ENCODE assay signal across 8 cellular contexts in the genomic region with DNA sequence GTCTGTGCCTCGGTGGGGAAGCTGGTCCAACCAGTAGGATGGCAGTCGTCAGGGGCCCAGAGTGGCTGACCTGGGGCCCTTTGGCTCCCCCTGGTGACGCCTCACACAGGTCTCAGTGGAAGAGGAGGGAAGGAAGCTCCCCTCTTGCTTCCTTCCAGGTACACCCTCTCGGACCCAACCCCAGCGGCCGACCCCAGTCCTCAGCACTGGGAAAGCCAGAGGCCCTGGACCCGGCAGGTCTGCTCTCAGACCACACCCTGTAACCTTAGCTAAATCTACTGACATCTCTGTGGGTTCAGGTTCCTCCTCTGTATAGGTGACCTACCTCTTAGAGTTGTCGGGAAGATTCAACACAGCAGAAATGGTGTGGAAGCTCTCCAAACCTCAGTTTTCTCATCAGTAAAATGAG. TPM values are rescaled to one million over a fixed set of nuclear protein-coding genes. Genes with fewer than 3 reads are reported as not detected.
DNase-seq lines count a peak whose midpoint lies in the region; ATAC-seq and TF ChIP-seq lines count a peak whose summit lies in the region.

No MANE protein-coding gene starts in this region.

- 15 to 23% methylated on average over 8 of the region's 8 CpGs for WGBS in lung, 2 donors

- peaks cover 4% of the 10 kb centered on the region for H3K27me3 ChIP-seq in lung (ENCODE audit: control insufficient read depth, insufficient read depth)

- H3K27me3 Mint-ChIP-seq in chondrocyte (ENCODE audit: low read depth) = peaks cover 61% of the 10 kb centered on the region

- H3K36me3 ChIP-seq in lung (ENCODE audit: control insufficient read depth in 2 of 2, insufficient read depth in 2 of 2, low read length in 2 of 2) = no peaks in the 10 kb centered on the region

- H3K9me3 Mint-ChIP-seq in chondrocyte (ENCODE audit: low read depth) = no peaks in the 10 kb centered on the region

- DNase-seq in GM12864 (ENCODE audit: low read depth) (no peak), NCI-H1105 (lab: John Stamatoyannopoulos, UW) (peak; percentile 56), chondrocyte (ENCODE audit: low spot score) (no peak), lung (ENCODE audit: low spot score) (peak; percentile 58)
- peak; percentile 45 for DNase-seq in activated CD4-positive, alpha-beta T cell treated with anti-CD3 and anti-CD28 coated beads for 1 hour
- peak; percentile 13 to 28 for DNase-seq in stimulated activated CD8-positive, alpha-beta memory T cell treated with anti-CD3 and anti-CD28 coated beads, Interleukin-4, amount 100 ng/mL, for 1 hour (ENCODE audit: low read depth in 2 of 2, low spot score in 1 of 2)

- no peaks in the 10 kb centered on the region for H3K4me1 ChIP-seq in lung (ENCODE audit: control insufficient read depth in 2 of 2, insufficient read depth in 2 of 2, low read length in 2 of 2)

- H3K27ac Mint-ChIP-seq in chondrocyte (ENCODE audit: unreplicated experiment) = no peak overlapping the region

- H3K27ac ChIP-seq in lung (ENCODE audit: low read depth in 1 of 2, low read length in 1 of 2) = no peak overlapping the region

- H3K4me3 ChIP-seq in GM12864 (ENCODE audit: low read depth, low read length) = no peak overlapping the region
- H3K4me3 ChIP-seq in lung = no peak overlapping the region

- H3K4me3 Mint-ChIP-seq in chondrocyte (ENCODE audit: unreplicated experiment) = no peak overlapping the region

- H3K4me1 Mint-ChIP-seq in chondrocyte (ENCODE audit: low read depth) = peaks cover 10% of the 10 kb centered on the region

- H3K36me3 Mint-ChIP-seq in chondrocyte (ENCODE audit: low read depth) = peaks cover 4% of the 10 kb centered on the region

- H3K9me3 ChIP-seq in lung (ENCODE audit: control insufficient read depth in 2 of 2, insufficient read depth in 1 of 2, low read length in 1 of 2) = no peaks in the 10 kb centered on the region

- peak; percentile 87 for TF ChIP-seq CTCF in GM12864 (IDR thresholded peaks at IDR 0.05; ENCODE audit: low read depth, low read length, missing control alignments)
- peak; percentile 82 for TF ChIP-seq CTCF in chondrocyte (IDR thresholded peaks at IDR 0.05)
- peak; percentile 60 for TF ChIP-seq CTCF in lung (IDR thresholded peaks at IDR 0.05; ENCODE audit: control extremely low read depth, extremely low read depth)

- no peak for ATAC-seq in lung (ENCODE audit: insufficient read depth, low FRiP score)
- no peak for ATAC-seq in GM21825 (IDR thresholded peaks at IDR 0.05; ENCODE audit: unreplicated experiment)
- no peak for ATAC-seq in GM21381 (IDR thresholded peaks at IDR 0.05; ENCODE audit: unreplicated experiment)

RNA-seq across cellular contexts. Expression of a gene that starts 3.4 kb away (rescaled TPM):
- total RNA-seq in chondrocyte (0.07 to 3.2 TPM (median 2.7 TPM) in 3 replicates), lung (1 to 10 TPM; 6.2 to 7.9 TPM)
- 1 to 10 TPM; 1.6 to 3.7 TPM for polyA plus RNA-seq in lung

Comparison
In these comparisons a context has a peak if more than half of its experiments do, and no peak if none do; other contexts are left out.
1. DNase-seq: peak in NCI-H1105 (single experiment), activated CD4-positive, alpha-beta T cell treated with anti-CD3 and anti-CD28 coated beads for 1 hour (single experiment), lung (single experiment) and stimulated activated CD8-positive, alpha-beta memory T cell treated with anti-CD3 and anti-CD28 coated beads, Interleukin-4, amount 100 ng/mL, for 1 hour (2 of 2); none in GM12864 (single experiment) and chondrocyte (single experiment).
2. Peak in every context shown above with its lines, with median percentiles within 50 percentile points of each other: CTCF ChIP-seq.